Comparison of ENCODE assay signal across 15 cellular contexts in the genomic region with DNA sequence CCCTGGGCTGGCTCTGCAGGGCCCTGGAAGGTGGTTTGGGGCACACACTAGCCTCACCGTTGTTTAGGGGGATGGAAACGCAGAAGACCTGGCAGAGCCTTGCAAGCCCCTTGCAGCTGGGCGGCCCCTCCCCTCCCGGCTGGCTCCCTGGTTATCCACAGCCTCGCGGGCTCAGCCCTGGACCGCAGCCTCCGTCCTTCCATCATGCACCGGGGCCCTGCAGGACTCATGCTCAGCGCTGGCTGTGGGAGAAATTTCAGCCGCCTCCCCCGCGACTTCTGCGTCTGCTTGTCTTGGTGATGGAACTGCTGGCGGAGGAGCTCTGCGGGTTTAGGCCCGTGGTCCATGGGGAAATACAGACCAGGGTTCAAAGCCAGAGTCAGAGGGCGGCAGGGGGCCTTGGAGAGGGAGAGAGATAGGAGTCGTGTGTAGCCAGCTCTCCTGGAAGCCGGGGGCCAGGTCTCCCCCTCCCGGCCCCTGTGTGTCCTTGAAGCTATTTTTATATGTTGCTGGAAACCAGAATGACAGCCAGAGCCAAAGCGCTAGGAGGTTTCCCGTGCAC.
DNase-seq lines count a peak whose midpoint lies in the region; ATAC-seq, FAIRE-seq and TF ChIP-seq lines count a peak whose summit lies in the region.
"Had no signal": no experiment of that assay in that cellular context is flagged by ENCODE, and none has a peak within 500 bp of the region (broad histone marks: within the 10 kb centered on the region; RNA-seq: fewer than 3 reads in every experiment).

No MANE protein-coding gene starts in this region.

- POLR2A ChIA-PET in HepG2 (lab: Yijun Ruan, JAX) = interaction anchor here (0.9 kb wide), 1 partner anchor 90 kb away, joined by 3 read pairs; no protein-coding TSS in a partner anchor

- CTCF ChIA-PET in HepG2 (lab: Yijun Ruan, JAX; ENCODE audit: low intra/inter-chr PET ratio, low total read pairs) = no interaction called here

- no peak for TF ChIP-seq EP300 in HepG2 (IDR thresholded peaks at IDR 0.05; ENCODE audit: low read depth in 2 of 2, low read length in 2 of 2)
- TF ChIP-seq EP300 in HepG2 (CRISPR knock-in tag; IDR thresholded peaks at IDR 0.05; ENCODE audit: borderline replicate concordance) = no peak

- BruUV-seq in HepG2 (replicated peaks; lab: Mats Ljungman, UMichigan) = no TSS peak

- H3K4me1 ChIP-seq in RWPE2 (ENCODE audit: insufficient read depth, poor library complexity, severe bottlenecking) (no peaks in the 10 kb centered on the region), HepG2 (ENCODE audit: insufficient read depth, low read length) (peaks cover 28% of the 10 kb centered on the region)

- peak overlapping the region; percentile 72 for H3K4me2 ChIP-seq in HepG2 (ENCODE audit: low read depth, low read length)

- ATAC-seq in RWPE2 (ENCODE audit: low read depth) (no peak), HepG2 (no peak; the same call in 2 of the 3 replicates), HG02885 (IDR thresholded peaks at IDR 0.05; ENCODE audit: poor library complexity, unreplicated experiment) (no peak)
- ATAC-seq: GM12878, mucosa of descending colon had no signal

- H3K4me3 ChIP-seq in RWPE2 (ENCODE audit: severe bottlenecking) = no peak overlapping the region
- peak overlapping the region in 21 of 59 donors; percentile 0 to 39 (median 19) for H3K4me3 ChIP-seq in dorsolateral prefrontal cortex
- peak overlapping the region in 1 of 3 experiments; percentile 54; a peak in 1 of 6 replicates for H3K4me3 ChIP-seq in HepG2 (replicated peaks in 1 of 3; ENCODE audit: insufficient read depth in 1 of 3, low read depth in 2 of 3, low read length in 3 of 3)
- H3K4me3 ChIP-seq: GM12878, mucosa of descending colon had no signal

- WGBS in HepG2 (ENCODE audit: low lambda C conversion rate) = 41% methylated on average over 19 of the region's 23 CpGs

- H3K79me2 ChIP-seq in HepG2 (ENCODE audit: insufficient read depth, low read length) = no peaks in the 10 kb centered on the region

- no peaks in the 10 kb centered on the region for H4K20me1 ChIP-seq in HepG2 (ENCODE audit: insufficient read depth, low read length)

- TF ChIP-seq CTCF in RWPE2 (IDR thresholded peaks at IDR 0.05; ENCODE audit: poor library complexity, severe bottlenecking) (no peak), dorsolateral prefrontal cortex (IDR thresholded peaks at IDR 0.05 in 54 of 56, conservative IDR thresholded peaks at IDR 0.05 in 2 of 56; ENCODE audit: low read depth in 1 of 56, partially characterized antibody in 56 of 56) (no peak), HepG2 (CRISPR knock-in tag; IDR thresholded peaks at IDR 0.05) (0 out of 2 replicates have a peak, but pooled peaks have one; percentile 4)

- intact Hi-C loops in dorsolateral prefrontal cortex (cut with DNase I) (loop anchor here (5.0 kb wide), 2 partner anchors 52 to 63 kb away; no protein-coding TSS in a partner anchor), HepG2 (cut with micrococcal nuclease; ENCODE audit: unreplicated experiment) (loop anchor here (10.0 kb wide), 1 partner anchor 91 kb away; no protein-coding TSS in a partner anchor)

- H3K9ac ChIP-seq in HepG2 (ENCODE audit: insufficient read depth, low read depth, low read length) = no peak overlapping the region

- H3K9me3 ChIP-seq in RWPE2 (ENCODE audit: severe bottlenecking) = no peaks in the 10 kb centered on the region
- H3K9me3 ChIP-seq in HepG2 (ENCODE audit: low read length) = no peaks in the 10 kb centered on the region
- H3K9me3 ChIP-seq: mucosa of descending colon had no signal

- H3K27ac ChIP-seq in RWPE2 (ENCODE audit: poor library complexity, severe bottlenecking) (no peak overlapping the region), dorsolateral prefrontal cortex (peak overlapping the region; percentile 57 to 95 (median 90)), HepG2 (ENCODE audit: extremely low read length, insufficient read depth, low read length) (no peak overlapping the region)
- H3K27ac ChIP-seq: HL-60 had no signal

- in situ Hi-C loops in HepG2 (cut with HindIII; ENCODE audit: extremely low pct_ligation_motif_present, low pct_unique_long_range_greater_than_20kb) = no loop called here

- TF ChIP-seq POLR2A in HepG2 (IDR thresholded peaks at IDR 0.05; ENCODE audit: insufficient read depth in 1 of 2, low read depth in 2 of 2, low read length in 2 of 2) = no peak

- DNase-seq in RWPE2 (ENCODE audit: low spot score) (peak; percentile 52), dorsolateral prefrontal cortex (peak; percentile 59 to 86 (median 78)), HepG2 (ENCODE audit: low spot score) (no peak), stromal cell of bone marrow (ENCODE audit: low read depth) (peak; percentile 25), CD1c-positive myeloid dendritic cell (ENCODE audit: extremely low spot score) (no peak), DMS79 treated with DMSO at 0.1 percent for 48 hours (lab: John Stamatoyannopoulos, UW) (no peak), NCI-H446 treated with DMSO at 0.1 percent for 48 hours (lab: John Stamatoyannopoulos, UW) (no peak)
- DNase-seq: COR-L47; NK-92 treated with Interleukin-12 subunit alpha and Interleukin-12 subunit beta, amount 100 ng/mL, for 24 hours; stimulated activated naive CD4-positive, alpha-beta T cell; T-helper 2 cell had no signal

- no peak for TF ChIP-seq RAD21 in HepG2 (CRISPR knock-in tag; IDR thresholded peaks at IDR 0.05)

- no peak overlapping the region for H2AFZ ChIP-seq in HepG2 (ENCODE audit: low read length)

- FAIRE-seq in HepG2 (lab: Jason Lieb, UNC) = no peak
- FAIRE-seq: GM12878 had no signal

- H3K36me3 ChIP-seq in RWPE2 (ENCODE audit: low read depth) (no peaks in the 10 kb centered on the region), HepG2 (replicated peaks in 1 of 2; ENCODE audit: control insufficient read depth in 1 of 2, insufficient read depth in 2 of 2, low read length in 2 of 2) (no peaks in the 10 kb centered on the region)

- no peaks in the 10 kb centered on the region for H3K27me3 ChIP-seq in RWPE2 (ENCODE audit: insufficient read depth, poor library complexity, severe bottlenecking)
- no peaks in the 10 kb centered on the region for H3K27me3 ChIP-seq in dorsolateral prefrontal cortex
- H3K27me3 ChIP-seq in HepG2 (ENCODE audit: control insufficient read depth in 1 of 2, insufficient read depth in 2 of 2, low read length in 2 of 2) = peaks cover 1 to 42% of the 10 kb centered on the region in 2 experiments; a peak in 4 of 5 replicates

TF ChIP-seq in HepG2, 621 proteins besides CTCF, POLR2A, EP300 and RAD21:
- 0 out of 2 replicates have a peak, but pooled peaks have one; percentile 22 for TF ChIP-seq SALL1 (CRISPR knock-in tag; IDR thresholded peaks at IDR 0.05)
- TF ChIP-seq TCF7 (IDR thresholded peaks at IDR 0.05; ENCODE audit: low read depth) = no peak
- 0 out of 2 replicates have a peak, but pooled peaks have one; percentile 11 for TF ChIP-seq SAP130 (CRISPR knock-in tag; IDR thresholded peaks at IDR 0.05; ENCODE audit: low read depth)
- no peak for TF ChIP-seq THYN1 (CRISPR knock-in tag; IDR thresholded peaks at IDR 0.05; ENCODE audit: borderline replicate concordance, low read depth)
- TF ChIP-seq, protein P1, sequence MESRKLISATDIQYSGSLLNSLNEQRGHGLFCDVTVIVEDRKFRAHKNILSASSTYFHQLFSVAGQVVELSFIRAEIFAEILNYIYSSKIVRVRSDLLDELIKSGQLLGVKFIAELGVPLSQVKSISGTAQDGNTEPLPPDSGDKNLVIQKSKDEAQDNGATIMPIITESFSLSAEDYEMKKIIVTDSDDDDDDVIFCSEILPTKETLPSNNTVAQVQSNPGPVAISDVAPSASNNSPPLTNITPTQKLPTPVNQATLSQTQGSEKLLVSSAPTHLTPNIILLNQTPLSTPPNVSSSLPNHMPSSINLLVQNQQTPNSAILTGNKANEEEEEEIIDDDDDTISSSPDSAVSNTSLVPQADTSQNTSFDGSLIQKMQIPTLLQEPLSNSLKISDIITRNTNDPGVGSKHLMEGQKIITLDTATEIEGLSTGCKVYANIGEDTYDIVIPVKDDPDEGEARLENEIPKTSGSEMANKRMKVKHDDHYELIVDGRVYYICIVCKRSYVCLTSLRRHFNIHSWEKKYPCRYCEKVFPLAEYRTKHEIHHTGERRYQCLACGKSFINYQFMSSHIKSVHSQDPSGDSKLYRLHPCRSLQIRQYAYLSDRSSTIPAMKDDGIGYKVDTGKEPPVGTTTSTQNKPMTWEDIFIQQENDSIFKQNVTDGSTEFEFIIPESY (CRISPR knock-in tag; IDR thresholded peaks at IDR 0.05) = peak; percentile 77
- peak; percentile 68; the same call in 1 of the 2 replicates for TF ChIP-seq ZBTB38 (CRISPR knock-in tag; IDR thresholded peaks at IDR 0.05)
- 0 out of 2 replicates have a peak, but pooled peaks have one; percentile 25 for TF ChIP-seq MEF2D (CRISPR knock-in tag; IDR thresholded peaks at IDR 0.05)
- TF ChIP-seq NR2F6 (IDR thresholded peaks at IDR 0.05) = no peak
- TF ChIP-seq NR2F6 (CRISPR knock-in tag; IDR thresholded peaks at IDR 0.05) = 0 out of 2 replicates have a peak, but pooled peaks have one; percentile 10
- TF ChIP-seq ZNF598 (CRISPR knock-in tag; IDR thresholded peaks at IDR 0.05; ENCODE audit: borderline replicate concordance) = no peak
- TF ChIP-seq ZNF883 (CRISPR knock-in tag; IDR thresholded peaks at IDR 0.05; ENCODE audit: not compliant biosample characterization) = peak; percentile 9
- peak; percentile 23 for TF ChIP-seq XRCC5 (optimal IDR thresholded peaks at IDR 0.05; ENCODE audit: low read length)
- 0 out of 2 replicates have a peak, but pooled peaks have one; percentile 30 for TF ChIP-seq RARA (CRISPR knock-in tag; IDR thresholded peaks at IDR 0.05)
TF ChIP-seq in HepG2: peak in this region for 9.

Comparison
In these comparisons a context has a peak if more than half of its experiments do, and no peak if none do; other contexts are left out.
1. DNase-seq: peak in RWPE2 (single experiment), dorsolateral prefrontal cortex (10 of 10) and stromal cell of bone marrow (single experiment); none in HepG2 (single experiment), CD1c-positive myeloid dendritic cell (single experiment), DMS79 treated with DMSO at 0.1 percent for 48 hours (single experiment) and NCI-H446 treated with DMSO at 0.1 percent for 48 hours (single experiment).
2. H3K27ac ChIP-seq: peak in dorsolateral prefrontal cortex (59 of 59); none in RWPE2 (single experiment) and HepG2 (single experiment).